In genomic region chr7:66099551-66100407, GRCh38 we compare ENCODE assay signal across 8 cellular contexts. TPM values are rescaled to one million over a fixed set of nuclear protein-coding genes. Genes with fewer than 3 reads are reported as not detected.
DNase-seq lines count a peak whose midpoint lies in the region; ATAC-seq and TF ChIP-seq lines count a peak whose summit lies in the region.

No MANE protein-coding gene starts in this region.

- no peak overlapping the region for H3K9ac ChIP-seq in parathyroid adenoma

- peak overlapping the region; percentile 77 for H3K27ac Mint-ChIP-seq in activated naive CD8-positive, alpha-beta T cell treated with anti-CD3 and anti-CD28 coated beads, Interleukin-2, amount 50 U/mL, for 24 hours

- peak overlapping the region; percentile 54 for H3K4me3 ChIP-seq in Jurkat, Clone E6-1 (ENCODE audit: low read length)
- H3K4me3 ChIP-seq in cardiac muscle cell (no peak overlapping the region), parathyroid adenoma (ENCODE audit: low read depth, low read length) (peak overlapping the region; percentile 61)

- H3K36me3 Mint-ChIP-seq in activated naive CD8-positive, alpha-beta T cell treated with anti-CD3 and anti-CD28 coated beads, Interleukin-2, amount 50 U/mL, for 24 hours (ENCODE audit: low read depth), result no peaks in the 10 kb centered on the region

- DNase-seq in DMS114 treated with DMSO at 0.1 percent for 48 hours (lab: John Stamatoyannopoulos, UW; ENCODE audit: unreplicated experiment), result peak; percentile 69
- DNase-seq in Jurkat, Clone E6-1 (ENCODE audit: low read depth, low spot score), result peak; percentile 33
- peak; percentile 27 to 37 for DNase-seq in SHP77 (lab: John Stamatoyannopoulos, UW)
- DNase-seq in activated naive CD8-positive, alpha-beta T cell treated with anti-CD3 and anti-CD28 coated beads, Interleukin-2, amount 50 U/mL, for 24 hours, result peak; percentile 20
- peak; percentile 14 to 95 for DNase-seq in cardiac muscle cell (ENCODE audit: low read depth in 1 of 2, low spot score in 1 of 2)
- DNase-seq in NK-92 (lab: John Stamatoyannopoulos, UW; ENCODE audit: unreplicated experiment), result no peak

- peak overlapping the region; percentile 65 for H3K4me3 Mint-ChIP-seq in activated naive CD8-positive, alpha-beta T cell treated with anti-CD3 and anti-CD28 coated beads, Interleukin-2, amount 50 U/mL, for 24 hours

- H3K27me3 ChIP-seq in cardiac muscle cell (no peaks in the 10 kb centered on the region), parathyroid adenoma (ENCODE audit: control insufficient read depth, insufficient read depth, low read length) (no peaks in the 10 kb centered on the region)

- H3K4me1 ChIP-seq in cardiac muscle cell (ENCODE audit: low read depth) (no peaks in the 10 kb centered on the region), parathyroid adenoma (no peaks in the 10 kb centered on the region)

- no peaks in the 10 kb centered on the region for H3K79me2 ChIP-seq in parathyroid adenoma

- H3K36me3 ChIP-seq in cardiac muscle cell (no peaks in the 10 kb centered on the region), parathyroid adenoma (ENCODE audit: control insufficient read depth, insufficient read depth, low read length) (no peaks in the 10 kb centered on the region)

- H2AFZ ChIP-seq in parathyroid adenoma, result peak overlapping the region; percentile 87

- no peak for TF ChIP-seq CTCF in cardiac muscle cell (IDR thresholded peaks at IDR 0.05; ENCODE audit: low read depth, low read length)
- TF ChIP-seq CTCF in parathyroid adenoma (IDR thresholded peaks at IDR 0.05), result no peak

- H3K9me3 Mint-ChIP-seq in activated naive CD8-positive, alpha-beta T cell treated with anti-CD3 and anti-CD28 coated beads, Interleukin-2, amount 50 U/mL, for 24 hours, result no peaks in the 10 kb centered on the region

- H3K27ac ChIP-seq in cardiac muscle cell (no peak overlapping the region), parathyroid adenoma (peak overlapping the region; percentile 75)

- H3K9me3 ChIP-seq in cardiac muscle cell (ENCODE audit: low read depth) (no peaks in the 10 kb centered on the region), parathyroid adenoma (ENCODE audit: control insufficient read depth, low read length) (no peaks in the 10 kb centered on the region)

- H3K27me3 Mint-ChIP-seq in activated naive CD8-positive, alpha-beta T cell treated with anti-CD3 and anti-CD28 coated beads, Interleukin-2, amount 50 U/mL, for 24 hours, result no peaks in the 10 kb centered on the region

- H3K4me1 Mint-ChIP-seq in activated naive CD8-positive, alpha-beta T cell treated with anti-CD3 and anti-CD28 coated beads, Interleukin-2, amount 50 U/mL, for 24 hours, result peaks cover 10% of the 10 kb centered on the region

- ATAC-seq in GM21528 (IDR thresholded peaks at IDR 0.05; ENCODE audit: low FRiP score, unreplicated experiment), result peak; percentile 62
- ATAC-seq in activated naive CD8-positive, alpha-beta T cell treated with anti-CD3 and anti-CD28 coated beads, Interleukin-2, amount 50 U/mL, for 24 hours, result peak; percentile 89

- H3K4me2 ChIP-seq in parathyroid adenoma (ENCODE audit: low read length), result peak overlapping the region; percentile 73

RNA-seq across cellular contexts. Expression of gene CRCP, which starts 14.9 kb away (rescaled TPM):
- 22.5 TPM for polyA plus RNA-seq in Jurkat, Clone E6-1 (2012; ENCODE audit: insufficient read depth, insufficient read length)
- total RNA-seq in cardiac muscle cell, result 20.3 and 30.0 TPM in 2 replicates
- polyA plus RNA-seq in cardiac muscle cell, result 10.6 and 15.5 TPM in 2 replicates

RNA-seq across cellular contexts. Expression of gene ASL, which starts 24.2 kb away (rescaled TPM):
- polyA plus RNA-seq in Jurkat, Clone E6-1 (2012; ENCODE audit: insufficient read depth, insufficient read length), result 15.8 TPM
- 13.6 and 17.9 TPM in 2 replicates for total RNA-seq in cardiac muscle cell
- 14.0 and 18.1 TPM in 2 replicates for polyA plus RNA-seq in cardiac muscle cell
